21 cellular contexts compared by ENCODE assay signal in genomic region chr2:240964221-240964853, GRCh38. TPM values are rescaled to one million over a fixed set of nuclear protein-coding genes. Genes with fewer than 3 reads are reported as not detected.
DNase-seq lines count a peak whose midpoint lies in the region; ATAC-seq and TF ChIP-seq lines count a peak whose summit lies in the region.
"Had no signal": no experiment of that assay in that cellular context is flagged by ENCODE, and none has a peak within 500 bp of the region (broad histone marks: within the 10 kb centered on the region; RNA-seq: fewer than 3 reads in every experiment).

No MANE protein-coding gene starts in this region.

- H2BK5ac ChIP-seq in neuronal stem cell (ENCODE audit: low read length): no peak overlapping the region

- H3K4ac ChIP-seq in neuronal stem cell (ENCODE audit: low read length): no peak overlapping the region

- no peak overlapping the region for H3K4me2 ChIP-seq in neuronal stem cell (ENCODE audit: insufficient read depth, low read length, poor library complexity, severe bottlenecking)
- no peak overlapping the region for H3K4me2 ChIP-seq in smooth muscle cell

- H3K9me3 ChIP-seq in HEK293 (ENCODE audit: control insufficient read depth, insufficient read depth, low read depth, low read length) (no peaks in the 10 kb centered on the region), right cardiac atrium (ENCODE audit: control insufficient read depth, low read length) (no peaks in the 10 kb centered on the region), neuronal stem cell (replicated peaks in 1 of 2; ENCODE audit: control insufficient read depth in 2 of 2, insufficient read depth in 1 of 2, low read depth in 1 of 2, low read length in 2 of 2) (peaks cover 0 to 3% of the 10 kb centered on the region in 2 donors), smooth muscle cell (replicated peaks; ENCODE audit: low read depth) (no peaks in the 10 kb centered on the region)
- H3K9me3 ChIP-seq: gastrocnemius medialis had no signal

- CTCF ChIA-PET in HEK293 (lab: Yijun Ruan, JAX): no interaction called here

- H3K4me1 ChIP-seq in HEK293 (ENCODE audit: control insufficient read depth, insufficient read depth, low read length) (peaks cover 4% of the 10 kb centered on the region), right cardiac atrium (ENCODE audit: control insufficient read depth, insufficient read depth, low read length) (peaks cover 5% of the 10 kb centered on the region), neuronal stem cell (ENCODE audit: control insufficient read depth in 2 of 2, insufficient read depth in 1 of 2, low read depth in 1 of 2, low read length in 2 of 2) (peaks cover 22 to 24% of the 10 kb centered on the region in 2 donors), smooth muscle cell (ENCODE audit: low read depth) (peaks cover 7% of the 10 kb centered on the region)
- H3K4me1 ChIP-seq: gastrocnemius medialis had no signal

- H4K91ac ChIP-seq in neuronal stem cell (ENCODE audit: low read depth, low read length, poor library complexity): no peak overlapping the region

- peak overlapping the region; percentile 19 for H3K18ac ChIP-seq in neuronal stem cell (ENCODE audit: low read length)

- H2BK12ac ChIP-seq in neuronal stem cell (ENCODE audit: low read length): no peak overlapping the region

- DNase-seq in right cardiac atrium (peak in 2 of 3 donors; percentile 10 to 55), neuronal stem cell (ENCODE audit: low spot score) (no peak), smooth muscle cell (lab: John Stamatoyannopoulos, UW; ENCODE audit: unreplicated experiment) (no peak), NCI-H2171 treated with DMSO at 0.1 percent for 48 hours (lab: John Stamatoyannopoulos, UW) (no peak)
- DNase-seq: activated CD4-positive, alpha-beta T cell treated with anti-CD3 and anti-CD28 coated beads for 4 hours; COR-L47; dermis blood vessel endothelial cell; GM23248; NCI-H1930; NCI-H446; retina; stimulated activated naive CD4-positive, alpha-beta T cell treated with Interleukin-2 at 50 U/mL for 16 hours; SW 1271 had no signal

- no peak overlapping the region for H4K8ac ChIP-seq in neuronal stem cell (ENCODE audit: low read depth, low read length)

- no peaks in the 10 kb centered on the region for H3K79me1 ChIP-seq in neuronal stem cell (ENCODE audit: low read depth, low read length)

- H3K9ac ChIP-seq in neuronal stem cell (ENCODE audit: low read depth, low read length, poor library complexity) (no peak overlapping the region), smooth muscle cell (ENCODE audit: low read depth) (no peak overlapping the region)
- H3K9ac ChIP-seq: GM23248 had no signal

- TF ChIP-seq CTCF in 22Rv1 (IDR thresholded peaks at IDR 0.05) (no peak), HEK293 (tag by site-specific recombination; IDR thresholded peaks at IDR 0.05) (no peak), smooth muscle cell (IDR thresholded peaks at IDR 0.05; ENCODE audit: borderline replicate concordance, insufficient read depth, poor library complexity, severe bottlenecking) (no peak)

- H3K4me3 ChIP-seq in HEK293 (ENCODE audit: low read depth, low read length): no peak overlapping the region
- no peak overlapping the region for H3K4me3 ChIP-seq in right cardiac atrium (ENCODE audit: low read length)
- no peak overlapping the region for H3K4me3 ChIP-seq in neuronal stem cell (ENCODE audit: low read length in 2 of 2)
- H3K4me3 ChIP-seq in smooth muscle cell: no peak overlapping the region
- H3K4me3 ChIP-seq: gastrocnemius medialis, GM23248 had no signal

- H3K27ac ChIP-seq in 22Rv1 (peak overlapping the region; percentile 29; the same call in 1 of the 2 replicates), HEK293 (ENCODE audit: extremely low read depth, low read depth, low read length) (no peak overlapping the region), right cardiac atrium (ENCODE audit: low read length) (no peak overlapping the region), neuronal stem cell (replicated peaks; ENCODE audit: low read length) (no peak overlapping the region), smooth muscle cell (ENCODE audit: low read depth) (no peak overlapping the region)
- H3K27ac ChIP-seq: gastrocnemius medialis, GM23248 had no signal

- H3F3A ChIP-seq in smooth muscle cell (ENCODE audit: low read depth): no peaks in the 10 kb centered on the region

- H3K23ac ChIP-seq in neuronal stem cell (ENCODE audit: low read depth, low read length, poor library complexity): no peak overlapping the region

- POLR2A ChIA-PET in HEK293 (lab: Yijun Ruan, JAX): no interaction called here

- H3K27me3 ChIP-seq in right cardiac atrium (ENCODE audit: control insufficient read depth, insufficient read depth) (no peaks in the 10 kb centered on the region), neuronal stem cell (ENCODE audit: control insufficient read depth in 3 of 3, insufficient read depth in 3 of 3, low read depth in 1 of 3, low read length in 3 of 3) (peaks cover 0 to 12% (median 0%) of the 10 kb centered on the region in 3 experiments), smooth muscle cell (ENCODE audit: low read depth) (no peaks in the 10 kb centered on the region)
- H3K27me3 ChIP-seq: gastrocnemius medialis had no signal

- H2AK5ac ChIP-seq in neuronal stem cell (ENCODE audit: low read depth, low read length): peak overlapping the region; percentile 66

- H2AFZ ChIP-seq in neuronal stem cell (ENCODE audit: low read length) (no peak overlapping the region), smooth muscle cell (ENCODE audit: low read depth) (no peak overlapping the region)
- H2AFZ ChIP-seq: GM23248 had no signal

- H3K79me2 ChIP-seq in smooth muscle cell (ENCODE audit: low read depth): no peaks in the 10 kb centered on the region

- intact Hi-C loops in right cardiac atrium (cut with DNase I): no loop called here

- ATAC-seq in right cardiac atrium (no peak), HG02938 (IDR thresholded peaks at IDR 0.05; ENCODE audit: unreplicated experiment) (no peak)
- ATAC-seq in activated CD4-positive, CD25-positive, alpha-beta regulatory T cell treated with anti-CD3 and anti-CD28 coated beads, Interleukin-2, amount 50 U/mL, for 24 hours: no peak
- ATAC-seq: gastrocnemius medialis had no signal

- H2BK120ac ChIP-seq in neuronal stem cell (ENCODE audit: low read depth, low read length): no peak overlapping the region

- H2BK15ac ChIP-seq in neuronal stem cell (ENCODE audit: low read length): peak overlapping the region; percentile 99

- H3K14ac ChIP-seq in neuronal stem cell (ENCODE audit: low read length): no peak overlapping the region

- 94% methylated on average over 18 of the region's 18 CpGs for WGBS in right cardiac atrium
- WGBS in neuronal stem cell (ENCODE audit: extremely low coverage in 2 of 2, insufficient read length in 2 of 2, insufficient replicate concordance in 1 of 2), 2 donors: no CpG with 5 or more reads among the region's 18 CpGs
- WGBS in smooth muscle cell (ENCODE audit: low lambda C conversion rate): 94% methylated on average over 18 of the region's 18 CpGs

- H4K20me1 ChIP-seq in smooth muscle cell (ENCODE audit: low read depth): no peaks in the 10 kb centered on the region

- H3K36me3 ChIP-seq in HEK293 (ENCODE audit: control insufficient read depth in 2 of 2, insufficient read depth in 1 of 2, low read length in 2 of 2) (no peaks in the 10 kb centered on the region), neuronal stem cell (replicated peaks in 1 of 2; ENCODE audit: control insufficient read depth in 2 of 2, insufficient read depth in 2 of 2, low read length in 2 of 2) (no peaks in the 10 kb centered on the region), smooth muscle cell (ENCODE audit: low read depth) (no peaks in the 10 kb centered on the region)
- H3K36me3 ChIP-seq: gastrocnemius medialis had no signal

TF ChIP-seq in HEK293, 187 proteins besides CTCF, POLR2A, EP300 and RAD21:
- TF ChIP-seq ZNF239 (tag by site-specific recombination; IDR thresholded peaks at IDR 0.05): no peak
- peak; percentile 55; the same call in 1 of the 2 replicates for TF ChIP-seq ZIC2 (tag by site-specific recombination; IDR thresholded peaks at IDR 0.05)
- TF ChIP-seq GLIS2 (tag by site-specific recombination; IDR thresholded peaks at IDR 0.05): 0 out of 2 replicates have a peak, but pooled peaks have one; percentile 7
- no peak for TF ChIP-seq KLF9 (tag by site-specific recombination; IDR thresholded peaks at IDR 0.05; ENCODE audit: low read depth)
- no peak for TF ChIP-seq KLF10 (tag by site-specific recombination; IDR thresholded peaks at IDR 0.05)

RNA-seq across cellular contexts. Expression of gene SNED1, which starts 34.1 kb away (rescaled TPM):
- total RNA-seq in right cardiac atrium (10 to 100 TPM; 13.8 to 19.2 (median 16.8) TPM), smooth muscle cell (0.36 and 0.81 TPM in 2 replicates)
- polyA plus RNA-seq in right cardiac atrium (6.7 TPM), smooth muscle cell (1.1 and 3.0 TPM in 2 replicates)
- 0.14 TPM for polyA plus RNA-seq in neuronal stem cell (2013, experiment 1 of 2)
- polyA plus RNA-seq in neuronal stem cell (2013, experiment 2 of 2): 0.04 TPM

RNA-seq across cellular contexts. Expression of gene CROCC2, which starts 58.2 kb away (rescaled TPM):
- total RNA-seq in right cardiac atrium (under 1 TPM in 1 of 4 donors, not detected in 3; 0.03 TPM), smooth muscle cell (not detected in 2 replicates)
- polyA plus RNA-seq in right cardiac atrium (not detected), smooth muscle cell (not detected in 2 replicates)
- polyA plus RNA-seq in neuronal stem cell (2013, experiment 1 of 2): not detected
- not detected for polyA plus RNA-seq in neuronal stem cell (2013, experiment 2 of 2)
- total RNA-seq: dermis blood vessel endothelial cell, lung microvascular endothelial cell, MCF 10A, urinary bladder had no signal
- polyA plus RNA-seq: GM23248 had no signal

Comparison
In these comparisons a context has a peak if more than half of its experiments do, and no peak if none do; other contexts are left out.
1. DNase-seq: peak in right cardiac atrium (2 of 3); none in neuronal stem cell (single experiment), smooth muscle cell (single experiment) and NCI-H2171 treated with DMSO at 0.1 percent for 48 hours (single experiment).